10 cellular contexts compared by ENCODE assay signal in genomic region chr17:79420318-79421243, GRCh38.
DNase-seq lines count a peak whose midpoint lies in the region; ATAC-seq and TF ChIP-seq lines count a peak whose summit lies in the region.
"Had no signal": no experiment of that assay in that cellular context is flagged by ENCODE, and none has a peak within 500 bp of the region (broad histone marks: within the 10 kb centered on the region; RNA-seq: fewer than 3 reads in every experiment).

No MANE protein-coding gene starts in this region.

- no TSS peak for BruUV-seq in A673 (replicated peaks; lab: Mats Ljungman, UMichigan)

- no peaks in the 10 kb centered on the region for H3K9me3 ChIP-seq in A673 (ENCODE audit: low read depth, low read length, poor library complexity, severe bottlenecking)
- H3K9me3 ChIP-seq in H9 (ENCODE audit: control insufficient read depth, low read depth, low read length), result no peaks in the 10 kb centered on the region
- no peaks in the 10 kb centered on the region for H3K9me3 ChIP-seq in osteoblast (ENCODE audit: low read depth, low read length)

- no peaks in the 10 kb centered on the region for H3K79me2 ChIP-seq in H9 (ENCODE audit: insufficient read depth, low read length)
- no peaks in the 10 kb centered on the region for H3K79me2 ChIP-seq in osteoblast (ENCODE audit: insufficient read depth, low read length)

- H3K9me3 Mint-ChIP-seq in H9, result no peaks in the 10 kb centered on the region; a peak in 1 of 5 replicates

- H3K36me3 Mint-ChIP-seq in H9 (ENCODE audit: insufficient read depth in 1 of 3, low read depth in 3 of 3), result no peaks in the 10 kb centered on the region; a peak in 2 of 7 replicates

- H3K27me3 ChIP-seq in A673 (replicated peaks; ENCODE audit: insufficient read depth, low read depth, low read length, poor library complexity), result peaks cover 48% of the 10 kb centered on the region
- H3K27me3 ChIP-seq in H9 (ENCODE audit: insufficient read depth, low read length), result no peaks in the 10 kb centered on the region
- H3K27me3 ChIP-seq in osteoblast (ENCODE audit: insufficient read depth, low read length), result peaks cover 14% of the 10 kb centered on the region

- no peak overlapping the region for H3K4me3 ChIP-seq in A673 (ENCODE audit: low read depth, low read length, poor library complexity, severe bottlenecking)
- no peak overlapping the region for H3K4me3 ChIP-seq in osteoblast (ENCODE audit: insufficient read depth, low read length)

- H3K23ac ChIP-seq in H9 (ENCODE audit: insufficient read length, low read depth, low read length), result no peak overlapping the region

- H3K23me2 ChIP-seq in H9 (ENCODE audit: insufficient read length, low read depth, low read length, poor library complexity, severe bottlenecking), result no peaks in the 10 kb centered on the region

- H3K4me2 ChIP-seq in H9 (ENCODE audit: insufficient read depth, insufficient read length, low read length) (no peak overlapping the region), osteoblast (ENCODE audit: insufficient read depth, low read length) (no peak overlapping the region)

- no peak overlapping the region for H3K9ac ChIP-seq in H9 (ENCODE audit: extremely low read depth, insufficient read length, low read length)

- no peak overlapping the region for H2BK12ac ChIP-seq in H9 (ENCODE audit: insufficient read length, low read depth, low read length)

- H2AK5ac ChIP-seq in H9 (ENCODE audit: insufficient read length, low read length), result no peak overlapping the region

- H2BK20ac ChIP-seq in H9 (ENCODE audit: low read depth, low read length, poor library complexity, severe bottlenecking), result no peak overlapping the region

- intact Hi-C loops in A673 (cut with micrococcal nuclease; ENCODE audit: unreplicated experiment), result no loop called here

- H2BK5ac ChIP-seq in H9 (ENCODE audit: insufficient read length, low read length), result no peak overlapping the region

- no peak overlapping the region for H4K5ac ChIP-seq in H9 (ENCODE audit: insufficient read length, low read depth, low read length)

- H3K18ac ChIP-seq in H9 (ENCODE audit: insufficient read length, low read depth, low read length), result no peak overlapping the region

- whole genome bisulfite sequencing in H9 (ENCODE audit: extremely low coverage, insufficient read length, low lambda C conversion rate), result no CpG with 5 or more reads among the region's 19 CpGs

- H4K8ac ChIP-seq in H9 (replicated peaks; ENCODE audit: insufficient read length, low read depth, low read length), result no peak overlapping the region

- no peaks in the 10 kb centered on the region for H3K79me1 ChIP-seq in H9 (ENCODE audit: insufficient read depth, low read depth, low read length, poor library complexity, severe bottlenecking)

- H3K4me1 Mint-ChIP-seq in H9, result peaks cover 2 to 22% of the 10 kb centered on the region in 2 experiments; a peak in 3 of 4 replicates

- no peak for ATAC-seq in GM21528 (IDR thresholded peaks at IDR 0.05; ENCODE audit: low FRiP score, unreplicated experiment)
- ATAC-seq in HG02970 (IDR thresholded peaks at IDR 0.05; ENCODE audit: low FRiP score, unreplicated experiment), result no peak
- ATAC-seq in HG03439 (IDR thresholded peaks at IDR 0.05; ENCODE audit: unreplicated experiment), result no peak
- ATAC-seq in HG02840 (IDR thresholded peaks at IDR 0.05; ENCODE audit: low FRiP score, unreplicated experiment), result no peak

- H3K27me3 Mint-ChIP-seq in H9 (ENCODE audit: low read depth), result peaks cover 17% of the 10 kb centered on the region

- no peak overlapping the region for H3K27ac Mint-ChIP-seq in H9

- no peaks in the 10 kb centered on the region for H3K36me3 ChIP-seq in A673 (ENCODE audit: insufficient read depth, low read length, poor library complexity, severe bottlenecking)
- H3K36me3 ChIP-seq in osteoblast (ENCODE audit: insufficient read depth, low read length), result no peaks in the 10 kb centered on the region

- H3K14ac ChIP-seq in H9 (ENCODE audit: insufficient read depth, low read length), result peak overlapping the region; percentile 43; the same call in 1 of the 2 replicates

- H3K4me1 ChIP-seq in A673 (ENCODE audit: insufficient read depth, low read length, poor library complexity, severe bottlenecking) (no peaks in the 10 kb centered on the region), H9 (ENCODE audit: insufficient read depth, low read length) (no peaks in the 10 kb centered on the region), osteoblast (ENCODE audit: insufficient read depth, low read length) (no peaks in the 10 kb centered on the region)

- H3K27ac ChIP-seq in A673 (ENCODE audit: low read depth, low read length, poor library complexity, severe bottlenecking), result no peak overlapping the region
- no peak overlapping the region for H3K27ac ChIP-seq in H9 (ENCODE audit: insufficient read length, low read depth, low read length)
- H3K27ac ChIP-seq in osteoblast (ENCODE audit: low read depth, low read length), result no peak overlapping the region

- POLR2A ChIA-PET in A673 (lab: Charles Lee; ENCODE audit: low non-redundant PET), result no interaction called here

- H2BK15ac ChIP-seq in H9 (ENCODE audit: low read depth, low read length), result no peak overlapping the region

- H4K20me1 ChIP-seq in H9 (ENCODE audit: control insufficient read depth, insufficient read depth, insufficient read length), result no peaks in the 10 kb centered on the region
- no peaks in the 10 kb centered on the region for H4K20me1 ChIP-seq in osteoblast (ENCODE audit: insufficient read depth, low read length)

- H2AFZ ChIP-seq in H9 (ENCODE audit: low read length), result no peak overlapping the region
- H2AFZ ChIP-seq in osteoblast (ENCODE audit: low read length), result no peak overlapping the region

- H4K91ac ChIP-seq in H9 (ENCODE audit: insufficient read length, low read depth, low read length), result no peak overlapping the region

- H3K56ac ChIP-seq in H9 (ENCODE audit: insufficient read length, low read depth, low read length), result no peak overlapping the region

- no peak overlapping the region for H2BK120ac ChIP-seq in H9 (ENCODE audit: low read depth, low read length, poor library complexity, severe bottlenecking)

- CTCF ChIA-PET in A673 (lab: Charles Lee), result no interaction called here

- peak overlapping the region in 1 of 2 experiments; percentile 20; a peak in 1 of 5 replicates for H3K4me3 Mint-ChIP-seq in H9

- no peak overlapping the region for H3T11ph ChIP-seq in H9 (ENCODE audit: low read length)

- peak; percentile 28 for DNase-seq in A673 (ENCODE audit: low spot score)
- DNase-seq in H9, result no peak
- DNase-seq in astrocyte of the hippocampus (ENCODE audit: low read depth, low spot score), result peak; percentile 12
- peak; percentile 91 for DNase-seq in osteoblast (ENCODE audit: insufficient read length, low spot score, missing footprints)
- DNase-seq: effector CD8-positive, alpha-beta T cell; NCI-H510A treated with DMSO at 0.1 percent for 48 hours had no signal

- TF ChIP-seq CTCF in A673 (conservative IDR thresholded peaks at IDR 0.05; ENCODE audit: low read depth, low read length) (no peak), H9 (conservative IDR thresholded peaks at IDR 0.05) (no peak), osteoblast (IDR thresholded peaks at IDR 0.05; ENCODE audit: extremely low read depth, low read depth, low read length) (no peak)

- no peak overlapping the region for H3K4ac ChIP-seq in H9 (ENCODE audit: low read depth, low read length)
